19 cellular contexts compared by ENCODE assay signal in the genomic region with DNA sequence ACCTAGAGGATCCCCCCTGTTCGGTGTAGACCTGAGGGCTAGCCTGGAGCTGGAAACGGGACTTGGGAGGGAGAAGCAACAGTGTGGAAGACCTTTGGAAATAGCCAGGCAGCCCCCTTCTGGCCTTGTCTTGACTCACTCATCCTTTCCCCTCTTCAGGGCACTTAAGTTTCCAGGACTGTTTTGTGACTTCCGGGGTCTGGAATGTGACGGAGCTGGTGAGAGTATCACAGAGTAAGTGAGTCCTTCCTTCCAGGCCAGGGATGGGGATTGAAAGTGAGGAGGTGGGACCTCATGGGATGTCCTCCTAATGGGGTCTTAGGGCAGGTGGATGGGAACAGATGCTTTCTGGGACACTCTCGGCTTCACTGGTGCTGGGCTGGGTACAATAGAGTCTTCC. TPM values are rescaled to one million over a fixed set of nuclear protein-coding genes. Genes with fewer than 3 reads are reported as not detected.
DNase-seq lines count a peak whose midpoint lies in the region; ATAC-seq and TF ChIP-seq lines count a peak whose summit lies in the region.
"Had no signal": no experiment of that assay in that cellular context is flagged by ENCODE, and none has a peak within 500 bp of the region (broad histone marks: within the 10 kb centered on the region; RNA-seq: fewer than 3 reads in every experiment).

No MANE protein-coding gene starts in this region.

- TF ChIP-seq EP300 in gastroesophageal sphincter (IDR thresholded peaks at IDR 0.05) = no peak

- no peaks in the 10 kb centered on the region; the same call in 1 of the 2 replicates for H3K4me1 ChIP-seq in HEK293 (ENCODE audit: control insufficient read depth, insufficient read depth, low read length)
- H3K4me1 ChIP-seq in ascending aorta = peaks cover 31 to 72% of the 10 kb centered on the region in 2 donors
- peaks cover 2 to 95% (median 59%) of the 10 kb centered on the region in 3 donors for H3K4me1 ChIP-seq in gastroesophageal sphincter
- H3K4me1 ChIP-seq in skeletal muscle tissue (ENCODE audit: control insufficient read depth in 3 of 3, insufficient read depth in 3 of 3, low read length in 3 of 3) = peaks cover 79 to 94% (median 84%) of the 10 kb centered on the region in 3 donors
- peaks cover 24% of the 10 kb centered on the region for H3K4me1 ChIP-seq in BE2C
- H3K4me1 ChIP-seq: A549 had no signal

- ATAC-seq in gastroesophageal sphincter (no peak), HG03460 (IDR thresholded peaks at IDR 0.05; ENCODE audit: unreplicated experiment) (no peak)
- ATAC-seq: A549 had no signal

- intact Hi-C loops in ascending aorta (cut with DNase I) = no loop called here

- POLR2A ChIA-PET in HEK293 (lab: Yijun Ruan, JAX) = interaction anchor here (0.5 kb wide), 1 partner anchor 10 kb away, joined by 4 read pairs; no protein-coding TSS in a partner anchor

- no peak overlapping the region for H3K4me3 ChIP-seq in HEK293 (ENCODE audit: low read depth, low read length)
- H3K4me3 ChIP-seq in ascending aorta = no peak overlapping the region
- H3K4me3 ChIP-seq in gastroesophageal sphincter = no peak overlapping the region
- no peak overlapping the region for H3K4me3 ChIP-seq in skeletal muscle tissue (ENCODE audit: low read length in 3 of 3)
- H3K4me3 ChIP-seq in BE2C (ENCODE audit: low read depth, low read length) = no peak overlapping the region
- H3K4me3 ChIP-seq: A549, MG63 had no signal

- H3K9me3 ChIP-seq in HEK293 (ENCODE audit: control insufficient read depth, insufficient read depth, low read depth, low read length) = no peaks in the 10 kb centered on the region
- H3K9me3 ChIP-seq in ascending aorta = no peaks in the 10 kb centered on the region
- no peaks in the 10 kb centered on the region for H3K9me3 ChIP-seq in gastroesophageal sphincter
- no peaks in the 10 kb centered on the region for H3K9me3 ChIP-seq in skeletal muscle tissue (ENCODE audit: control insufficient read depth in 3 of 3, low read length in 3 of 3)
- H3K9me3 ChIP-seq in BE2C = no peaks in the 10 kb centered on the region
- H3K9me3 ChIP-seq: A549, MG63 had no signal

- peak overlapping the region in 2 of 3 donors; percentile 21 to 45 for H3K9ac ChIP-seq in skeletal muscle tissue (ENCODE audit: low read depth in 1 of 3, low read length in 3 of 3)

- H3K36me3 ChIP-seq in HEK293 (ENCODE audit: control insufficient read depth in 2 of 2, insufficient read depth in 1 of 2, low read length in 2 of 2) (no peaks in the 10 kb centered on the region), ascending aorta (peaks cover 8 to 15% of the 10 kb centered on the region in 2 donors), gastroesophageal sphincter (peaks cover 0 to 52% of the 10 kb centered on the region in 2 donors), skeletal muscle tissue (ENCODE audit: control insufficient read depth in 3 of 3, insufficient read depth in 3 of 3, low read length in 3 of 3) (peaks cover 31 to 37% (median 33%) of the 10 kb centered on the region in 3 donors), BE2C (peaks cover 3% of the 10 kb centered on the region; the same call in 1 of the 2 replicates)

- no CpG with 5 or more reads among the region's 5 CpGs for WGBS in gastroesophageal sphincter (ENCODE audit: low coverage in 1 of 2), 2 donors

- DNase-seq in ascending aorta (ENCODE audit: low spot score in 2 of 2) = no peak
- no peak for DNase-seq in BE2C
- DNase-seq in NCI-H1694 (lab: John Stamatoyannopoulos, UW) = no peak
- DNase-seq in hepatic stellate cell (ENCODE audit: low spot score) = no peak
- DNase-seq: COR-L47, DMS153, H7, Karpas-422, MG63, NCI-H1092, NCI-H146, NCI-H2227 treated with DMSO at 0.1 percent for 48 hours, NCI-H524, SIG-M5 had no signal

- CTCF ChIA-PET in HEK293 (lab: Yijun Ruan, JAX) = interaction anchor here (0.6 to 7.3 kb wide), 6 partner anchors 11 to 108 kb away, joined by 3 to 57 read pairs (median 6); no protein-coding TSS in a partner anchor

- TF ChIP-seq CTCF in HEK293 (tag by site-specific recombination; IDR thresholded peaks at IDR 0.05) = no peak
- TF ChIP-seq CTCF in ascending aorta (IDR thresholded peaks at IDR 0.05) = no peak
- no peak for TF ChIP-seq CTCF in gastroesophageal sphincter (IDR thresholded peaks at IDR 0.05)
- no peak for TF ChIP-seq CTCF in BE2C (IDR thresholded peaks at IDR 0.05; ENCODE audit: low read depth, low read length)

- TF ChIP-seq POLR2A in gastroesophageal sphincter (IDR thresholded peaks at IDR 0.05) = no peak

- H3K27ac ChIP-seq in HEK293 (ENCODE audit: extremely low read depth, low read depth, low read length) (no peak overlapping the region), ascending aorta (peak overlapping the region; percentile 99), gastroesophageal sphincter (peak overlapping the region in 3 of 4 donors; percentile 32 to 95 (median 84)), skeletal muscle tissue (ENCODE audit: low read depth, low read length) (peak overlapping the region; percentile 30)
- H3K27ac ChIP-seq: A549 had no signal

- H3K27me3 ChIP-seq in ascending aorta (no peaks in the 10 kb centered on the region), gastroesophageal sphincter (no peaks in the 10 kb centered on the region), skeletal muscle tissue (ENCODE audit: control insufficient read depth in 3 of 3, insufficient read depth in 3 of 3, low read length in 3 of 3) (no peaks in the 10 kb centered on the region), BE2C (no peaks in the 10 kb centered on the region)
- H3K27me3 ChIP-seq: MG63 had no signal

TF ChIP-seq in HEK293, 187 proteins besides CTCF, POLR2A, EP300 and RAD21:
- TF ChIP-seq ZNF548 (tag by site-specific recombination; IDR thresholded peaks at IDR 0.05) = no peak
- TF ChIP-seq, protein P1, sequence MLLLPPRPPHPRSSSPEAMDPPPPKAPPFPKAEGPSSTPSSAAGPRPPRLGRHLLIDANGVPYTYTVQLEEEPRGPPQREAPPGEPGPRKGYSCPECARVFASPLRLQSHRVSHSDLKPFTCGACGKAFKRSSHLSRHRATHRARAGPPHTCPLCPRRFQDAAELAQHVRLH (tag by site-specific recombination; IDR thresholded peaks at IDR 0.05) = no peak
- no peak for TF ChIP-seq ZBTB21 (tag by site-specific recombination; IDR thresholded peaks at IDR 0.05)
- TF ChIP-seq ZNF624 (tag by site-specific recombination; IDR thresholded peaks at IDR 0.05) = no peak
- TF ChIP-seq ZNF600 (tag by site-specific recombination; IDR thresholded peaks at IDR 0.05) = peak; percentile 67
- no peak for TF ChIP-seq ZNF76 (tag by site-specific recombination; IDR thresholded peaks at IDR 0.05; ENCODE audit: borderline replicate concordance, low read depth)
- no peak for TF ChIP-seq WT1 (tag by site-specific recombination; IDR thresholded peaks at IDR 0.05)

RNA-seq across cellular contexts. Expression of gene LYL1, which starts 29.4 kb away (rescaled TPM):
- 46.7 TPM for total RNA-seq in ascending aorta
- total RNA-seq in gastroesophageal sphincter = 10 to 100 TPM in 2 of 4 donors, 1 to 10 TPM in 2; 9.9 to 11.8 (median 10.8) TPM
- total RNA-seq in skeletal muscle tissue = 13.6 TPM
- 75.7 TPM for polyA plus RNA-seq in BE2C (2012; ENCODE audit: insufficient read depth, insufficient read length, low read depth)

RNA-seq across cellular contexts. Expression of gene TRMT1, which starts 43.3 kb away (rescaled TPM):
- total RNA-seq in ascending aorta (17.3 TPM), gastroesophageal sphincter (10 to 100 TPM; 25.7 to 30.0 (median 28.7) TPM), skeletal muscle tissue (13.0 TPM)
- 98.5 TPM for polyA plus RNA-seq in BE2C (2012; ENCODE audit: insufficient read depth, insufficient read length, low read depth)

RNA-seq across cellular contexts. Expression of gene NACC1, which starts 44.8 kb away (rescaled TPM):
- total RNA-seq in ascending aorta (35.5 TPM), gastroesophageal sphincter (10 to 100 TPM; 23.8 to 55.2 (median 26.2) TPM), skeletal muscle tissue (10.4 TPM)
- 97.8 TPM for polyA plus RNA-seq in BE2C (2012; ENCODE audit: insufficient read depth, insufficient read length, low read depth)
